In the genomic region with DNA sequence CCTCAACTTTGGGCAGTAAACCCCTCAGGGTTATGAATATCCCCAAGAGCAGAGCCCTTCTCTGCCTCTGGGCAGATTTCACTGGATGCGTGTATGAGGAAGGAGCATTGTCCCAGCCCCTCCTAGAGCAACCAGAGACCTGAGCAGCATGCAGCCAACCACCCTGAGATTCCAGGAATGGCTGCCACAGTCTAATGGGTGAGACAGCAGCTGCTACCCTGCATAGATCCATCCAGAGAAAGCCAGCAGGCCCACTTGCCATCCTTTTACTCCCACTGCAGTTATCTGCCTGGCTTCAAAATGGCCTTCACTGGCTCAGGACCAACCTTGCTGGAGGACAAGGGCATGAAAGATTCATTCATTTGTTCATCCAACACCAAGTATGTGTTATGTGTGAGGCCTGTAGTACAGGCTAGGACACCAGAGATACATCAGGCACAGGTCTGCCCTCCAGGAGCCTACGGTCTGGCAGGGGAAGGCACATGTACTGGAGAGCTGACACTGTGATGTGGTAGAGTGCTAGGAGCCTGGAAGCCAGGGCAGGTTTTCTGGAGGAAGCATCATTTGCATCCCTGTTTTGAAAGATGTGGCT, we compare ENCODE assay signal across 14 cellular contexts. TPM values are rescaled to one million over a fixed set of nuclear protein-coding genes. Genes with fewer than 3 reads are reported as not detected.
A peak's percentile ranks its signal among the peaks of the same experiment; 100 is the strongest.
DNase-seq lines count a peak whose midpoint lies in the region; ATAC-seq and TF ChIP-seq lines count a peak whose summit lies in the region.
"Had no signal": no experiment of that assay in that cellular context is flagged by ENCODE, and none has a peak within 500 bp of the region (broad histone marks: within the 10 kb centered on the region; RNA-seq: fewer than 3 reads in every experiment).

No MANE protein-coding gene starts in this region.

- 85 to 100% (median 95%) methylated on average over 1 to 2 of the region's 2 CpGs for WGBS in stomach, 5 donors

- no peak for DNase-seq in activated CD4-positive, alpha-beta T cell treated with anti-CD3 and anti-CD28 coated beads, Interleukin-2, amount 10 ng/mL, durations not matched to agents 24 days and 14 days
- DNase-seq in activated CD4-positive, alpha-beta T cell treated with anti-CD3 and anti-CD28 coated beads, Interleukin-2, amount 50 U/mL, for 4 hours: no peak
- no peak for DNase-seq in activated T-helper 1 cell treated with anti-CD3 and anti-CD28 coated beads, Interleukin-12 subunit alpha, Interleukin-12 subunit beta, Interleukin-2, Interleukin-4 antibody, amounts not matched to agents 30 ng/mL and 10 ng/mL and 1 ng/mL, durations not matched to agents 14 hours and 24 hours and 36 hours (ENCODE audit: low spot score)
- DNase-seq in immature natural killer cell (no peak), stomach (no peak), NCI-H1694 treated with DMSO at 0.1 percent for 48 hours (lab: John Stamatoyannopoulos, UW) (no peak), MCF 10A (ENCODE audit: unreplicated experiment) (no peak)
- DNase-seq: activated gamma-delta T cell; stimulated activated CD4-positive, alpha-beta T cell treated with anti-CD3 and anti-CD28 coated beads, Interleukin-1b, Interleukin-23, amount 100 ng/mL, for 48 hours had no signal

- ATAC-seq in HG03378 (IDR thresholded peaks at IDR 0.05; ENCODE audit: unreplicated experiment): no peak

- H3K4me1 ChIP-seq in stomach: peaks cover 43 to 76% (median 49%) of the 10 kb centered on the region in 4 donors
- H3K4me1 ChIP-seq: parathyroid adenoma had no signal

- H3K4me1 Mint-ChIP-seq in activated CD4-positive, alpha-beta T cell treated with anti-CD3 and anti-CD28 coated beads, Interleukin-2, amount 10 ng/mL, durations not matched to agents 24 days and 14 days: peaks cover 91% of the 10 kb centered on the region
- peaks cover 100% of the 10 kb centered on the region for H3K4me1 Mint-ChIP-seq in activated T-helper 1 cell treated with anti-CD3 and anti-CD28 coated beads, Interleukin-12 subunit alpha, Interleukin-12 subunit beta, Interleukin-2, Interleukin-4 antibody, amounts not matched to agents 30 ng/mL and 10 ng/mL and 1 ng/mL, durations not matched to agents 14 hours and 24 hours and 36 hours (ENCODE audit: low read depth)
- H3K4me1 Mint-ChIP-seq in immature natural killer cell: peaks cover 97 to 100% of the 10 kb centered on the region in 2 donors
- peaks cover 2% of the 10 kb centered on the region for H3K4me1 Mint-ChIP-seq in MCF 10A (ENCODE audit: insufficient read depth, unreplicated experiment)

- no peak for TF ChIP-seq POLR2A in stomach (IDR thresholded peaks at IDR 0.05)

- BruUV-seq in MCF 10A (replicated peaks; lab: Mats Ljungman, UMichigan): no TSS peak

- peaks cover 39% of the 10 kb centered on the region for H3K36me3 Mint-ChIP-seq in activated CD4-positive, alpha-beta T cell treated with anti-CD3 and anti-CD28 coated beads, Interleukin-2, amount 10 ng/mL, durations not matched to agents 24 days and 14 days (ENCODE audit: low read depth)
- peaks cover 36% of the 10 kb centered on the region for H3K36me3 Mint-ChIP-seq in activated T-helper 1 cell treated with anti-CD3 and anti-CD28 coated beads, Interleukin-12 subunit alpha, Interleukin-12 subunit beta, Interleukin-2, Interleukin-4 antibody, amounts not matched to agents 30 ng/mL and 10 ng/mL and 1 ng/mL, durations not matched to agents 14 hours and 24 hours and 36 hours (ENCODE audit: low read depth)
- peaks cover 4 to 5% (median 4%) of the 10 kb centered on the region in 3 donors for H3K36me3 Mint-ChIP-seq in immature natural killer cell
- H3K36me3 Mint-ChIP-seq in MCF 10A (ENCODE audit: insufficient read depth, unreplicated experiment): no peaks in the 10 kb centered on the region

- H3K36me3 ChIP-seq in stomach: peaks cover 8 to 14% (median 11%) of the 10 kb centered on the region in 4 donors

- no peak overlapping the region for H3K4me3 ChIP-seq in stomach

- peaks cover 0 to 12% (median 7%) of the 10 kb centered on the region in 4 donors for H3K9me3 ChIP-seq in stomach

- H3K27me3 ChIP-seq in stomach: no peaks in the 10 kb centered on the region

- H3K27ac ChIP-seq in stomach: peak overlapping the region; percentile 33 to 85 (median 79)
- H3K27ac ChIP-seq: parathyroid adenoma, VCaP had no signal

- TF ChIP-seq CTCF in stomach (IDR thresholded peaks at IDR 0.05) (no peak), MCF 10A (IDR thresholded peaks at IDR 0.05; ENCODE audit: unreplicated experiment) (no peak)

- POLR2A ChIA-PET in MCF 10A (lab: Yijun Ruan, JAX): interaction anchor here (1.7 kb wide), 1 partner anchor 21 kb away, joined by 4 read pairs; no protein-coding TSS in a partner anchor

- intact Hi-C loops in activated CD4-positive, alpha-beta T cell treated with anti-CD3 and anti-CD28 coated beads, Interleukin-2, amount 10 ng/mL, durations not matched to agents 24 days and 14 days (cut with micrococcal nuclease): loop anchor here (10.0 kb wide), 1 partner anchor 339 kb away; the partner anchor contains the start of gene SPOCK2
- intact Hi-C loops in activated T-helper 1 cell treated with anti-CD3 and anti-CD28 coated beads, Interleukin-12 subunit alpha, Interleukin-12 subunit beta, Interleukin-2, Interleukin-4 antibody, amounts not matched to agents 30 ng/mL and 10 ng/mL and 1 ng/mL, durations not matched to agents 14 hours and 24 hours and 36 hours (cut with micrococcal nuclease): no loop called here
- intact Hi-C loops in stomach (cut with DNase I; ENCODE audit: low total_unique reads): no loop called here
- intact Hi-C loops in MCF 10A (cut with micrococcal nuclease): no loop called here

- H3K4me3 Mint-ChIP-seq in activated CD4-positive, alpha-beta T cell treated with anti-CD3 and anti-CD28 coated beads, Interleukin-2, amount 10 ng/mL, durations not matched to agents 24 days and 14 days: no peak overlapping the region
- H3K4me3 Mint-ChIP-seq in activated T-helper 1 cell treated with anti-CD3 and anti-CD28 coated beads, Interleukin-12 subunit alpha, Interleukin-12 subunit beta, Interleukin-2, Interleukin-4 antibody, amounts not matched to agents 30 ng/mL and 10 ng/mL and 1 ng/mL, durations not matched to agents 14 hours and 24 hours and 36 hours: no peak overlapping the region
- H3K4me3 Mint-ChIP-seq in immature natural killer cell: peak overlapping the region in 4 of 5 donors; percentile 10 to 66 (median 61)
- no peak overlapping the region for H3K4me3 Mint-ChIP-seq in MCF 10A (ENCODE audit: unreplicated experiment)

- H3K27me3 Mint-ChIP-seq in activated CD4-positive, alpha-beta T cell treated with anti-CD3 and anti-CD28 coated beads, Interleukin-2, amount 10 ng/mL, durations not matched to agents 24 days and 14 days: no peaks in the 10 kb centered on the region
- no peaks in the 10 kb centered on the region for H3K27me3 Mint-ChIP-seq in activated T-helper 1 cell treated with anti-CD3 and anti-CD28 coated beads, Interleukin-12 subunit alpha, Interleukin-12 subunit beta, Interleukin-2, Interleukin-4 antibody, amounts not matched to agents 30 ng/mL and 10 ng/mL and 1 ng/mL, durations not matched to agents 14 hours and 24 hours and 36 hours (ENCODE audit: insufficient read depth)
- H3K27me3 Mint-ChIP-seq in immature natural killer cell (ENCODE audit: low read depth in 3 of 3) (peaks cover 4 to 16% (median 9%) of the 10 kb centered on the region in 3 donors), MCF 10A (ENCODE audit: insufficient read depth, unreplicated experiment) (no peaks in the 10 kb centered on the region)

- no peaks in the 10 kb centered on the region for H3K9me3 Mint-ChIP-seq in activated CD4-positive, alpha-beta T cell treated with anti-CD3 and anti-CD28 coated beads, Interleukin-2, amount 10 ng/mL, durations not matched to agents 24 days and 14 days
- H3K9me3 Mint-ChIP-seq in activated T-helper 1 cell treated with anti-CD3 and anti-CD28 coated beads, Interleukin-12 subunit alpha, Interleukin-12 subunit beta, Interleukin-2, Interleukin-4 antibody, amounts not matched to agents 30 ng/mL and 10 ng/mL and 1 ng/mL, durations not matched to agents 14 hours and 24 hours and 36 hours: peaks cover 10% of the 10 kb centered on the region
- H3K9me3 Mint-ChIP-seq in immature natural killer cell (no peaks in the 10 kb centered on the region), MCF 10A (ENCODE audit: unreplicated experiment) (no peaks in the 10 kb centered on the region)

- CTCF ChIA-PET in MCF 10A (lab: Yijun Ruan, JAX): no interaction called here

- no peak for TF ChIP-seq EP300 in stomach (IDR thresholded peaks at IDR 0.05)

- peak overlapping the region; percentile 99 for H3K27ac Mint-ChIP-seq in activated CD4-positive, alpha-beta T cell treated with anti-CD3 and anti-CD28 coated beads, Interleukin-2, amount 10 ng/mL, durations not matched to agents 24 days and 14 days
- peak overlapping the region; percentile 99 for H3K27ac Mint-ChIP-seq in activated T-helper 1 cell treated with anti-CD3 and anti-CD28 coated beads, Interleukin-12 subunit alpha, Interleukin-12 subunit beta, Interleukin-2, Interleukin-4 antibody, amounts not matched to agents 30 ng/mL and 10 ng/mL and 1 ng/mL, durations not matched to agents 14 hours and 24 hours and 36 hours
- H3K27ac Mint-ChIP-seq in immature natural killer cell (peak overlapping the region; percentile 94 to 99 (median 96)), MCF 10A (ENCODE audit: low read depth, unreplicated experiment) (no peak overlapping the region)

RNA-seq across cellular contexts. Expression of gene C10orf105, which starts 26.2 kb away (rescaled TPM):
- 0.26 and 0.33 TPM in 2 replicates for total RNA-seq in activated CD4-positive, alpha-beta T cell treated with anti-CD3 and anti-CD28 coated beads, Interleukin-2, amount 10 ng/mL, durations not matched to agents 24 days and 14 days
- total RNA-seq in activated T-helper 1 cell treated with anti-CD3 and anti-CD28 coated beads, Interleukin-12 subunit alpha, Interleukin-12 subunit beta, Interleukin-2, Interleukin-4 antibody, amounts not matched to agents 30 ng/mL and 10 ng/mL and 1 ng/mL, durations not matched to agents 14 hours and 24 hours and 36 hours: 0.18 and 0.32 TPM in 2 replicates
- polyA plus RNA-seq in immature natural killer cell (under 1 TPM in 2 of 3 donors, not detected in 1; 0.09 to 0.11 TPM), stomach (under 1 TPM in 1 of 3 donors, not detected in 2; 0.03 TPM)
- total RNA-seq in stomach (not detected), MCF 10A (2022) (not detected in 2 replicates)
- total RNA-seq: dermis microvascular lymphatic vessel endothelial cell, frontal cortex had no signal

RNA-seq across cellular contexts. Expression of gene VSIR, which starts 27.6 kb away (rescaled TPM):
- 125 and 131 TPM in 2 replicates for total RNA-seq in activated CD4-positive, alpha-beta T cell treated with anti-CD3 and anti-CD28 coated beads, Interleukin-2, amount 10 ng/mL, durations not matched to agents 24 days and 14 days
- total RNA-seq in activated T-helper 1 cell treated with anti-CD3 and anti-CD28 coated beads, Interleukin-12 subunit alpha, Interleukin-12 subunit beta, Interleukin-2, Interleukin-4 antibody, amounts not matched to agents 30 ng/mL and 10 ng/mL and 1 ng/mL, durations not matched to agents 14 hours and 24 hours and 36 hours: 114 and 115 TPM in 2 replicates
- polyA plus RNA-seq in immature natural killer cell: 100 to 1,000 TPM; 183 to 376 (median 274) TPM
- total RNA-seq in stomach: 100 to 1,000 TPM in 1 of 5 donors, 10 to 100 TPM in 4; 14.7 to 103 (median 16.5) TPM
- 10 to 100 TPM; 14.2 to 21.7 (median 15.9) TPM for polyA plus RNA-seq in stomach
- 3.6 and 7.0 TPM in 2 replicates for total RNA-seq in MCF 10A (2022)

Comparison
In these comparisons a context has a peak if more than half of its experiments do, and no peak if none do; other contexts are left out.
1. H3K4me3 Mint-ChIP-seq: peak in immature natural killer cell (4 of 5); none in activated CD4-positive, alpha-beta T cell treated with anti-CD3 and anti-CD28 coated beads, Interleukin-2, amount 10 ng/mL, durations not matched to agents 24 days and 14 days (single experiment), activated T-helper 1 cell treated with anti-CD3 and anti-CD28 coated beads, Interleukin-12 subunit alpha, Interleukin-12 subunit beta, Interleukin-2, Interleukin-4 antibody, amounts not matched to agents 30 ng/mL and 10 ng/mL and 1 ng/mL, durations not matched to agents 14 hours and 24 hours and 36 hours (single experiment) and MCF 10A (single experiment).